In genomic region chr1:200153277-200154055, GRCh38 we compare ENCODE assay signal across 8 cellular contexts.
DNase-seq lines count a peak whose midpoint lies in the region; ATAC-seq, FAIRE-seq and TF ChIP-seq lines count a peak whose summit lies in the region.

No MANE protein-coding gene starts in this region.

- FAIRE-seq in HepG2 (lab: Jason Lieb, UNC): no peak

- peaks cover 17% of the 10 kb centered on the region for H3K4me1 Mint-ChIP-seq in T-helper 17 cell

- WGBS in HepG2 (ENCODE audit: low lambda C conversion rate): 57% methylated on average over 3 of the region's 3 CpGs

- H3K4me2 ChIP-seq in HepG2 (ENCODE audit: low read depth, low read length): no peak overlapping the region

- no peaks in the 10 kb centered on the region for H3K4me1 ChIP-seq in HepG2 (ENCODE audit: insufficient read depth, low read length)
- no peaks in the 10 kb centered on the region for H3K4me1 ChIP-seq in BE2C

- H3K27ac ChIP-seq in HepG2 (ENCODE audit: extremely low read length, insufficient read depth, low read length): no peak overlapping the region
- H3K27ac ChIP-seq in WERI-Rb-1: no peak overlapping the region

- CTCF ChIA-PET in HepG2 (lab: Yijun Ruan, JAX; ENCODE audit: low intra/inter-chr PET ratio, low total read pairs): no interaction called here

- no peak overlapping the region for H2AFZ ChIP-seq in HepG2 (ENCODE audit: low read length)

- no peaks in the 10 kb centered on the region for H4K20me1 ChIP-seq in HepG2 (ENCODE audit: insufficient read depth, low read length)

- no peaks in the 10 kb centered on the region for H3K79me2 ChIP-seq in HepG2 (ENCODE audit: insufficient read depth, low read length)

- TF ChIP-seq POLR2A in HepG2 (IDR thresholded peaks at IDR 0.05; ENCODE audit: insufficient read depth in 1 of 2, low read depth in 2 of 2, low read length in 2 of 2): no peak

- H3K9me3 ChIP-seq in T-helper 17 cell (ENCODE audit: control insufficient read depth, low read length, poor library complexity, severe bottlenecking) (no peaks in the 10 kb centered on the region), HepG2 (ENCODE audit: low read length) (no peaks in the 10 kb centered on the region), WERI-Rb-1 (ENCODE audit: severe bottlenecking) (no peaks in the 10 kb centered on the region), BE2C (no peaks in the 10 kb centered on the region)

- intact Hi-C loops in HepG2 (cut with micrococcal nuclease; ENCODE audit: unreplicated experiment): no loop called here

- in situ Hi-C loops in HepG2 (cut with HindIII; ENCODE audit: extremely low pct_ligation_motif_present, low pct_unique_long_range_greater_than_20kb): no loop called here

- H3K27ac Mint-ChIP-seq in T-helper 17 cell: peak overlapping the region; percentile 97

- BruUV-seq in HepG2 (replicated peaks; lab: Mats Ljungman, UMichigan): no TSS peak

- no peak overlapping the region for H3K9ac ChIP-seq in HepG2 (ENCODE audit: insufficient read depth, low read depth, low read length)

- TF ChIP-seq EP300 in HepG2 (IDR thresholded peaks at IDR 0.05; ENCODE audit: low read depth in 2 of 2, low read length in 2 of 2) (no peak), HepG2 (CRISPR knock-in tag; IDR thresholded peaks at IDR 0.05; ENCODE audit: borderline replicate concordance) (no peak)

- H3K36me3 ChIP-seq in HepG2 (replicated peaks in 1 of 2; ENCODE audit: control insufficient read depth in 1 of 2, insufficient read depth in 2 of 2, low read length in 2 of 2): no peaks in the 10 kb centered on the region
- H3K36me3 ChIP-seq in WERI-Rb-1: no peaks in the 10 kb centered on the region
- no peaks in the 10 kb centered on the region for H3K36me3 ChIP-seq in BE2C

- POLR2A ChIA-PET in HepG2 (lab: Yijun Ruan, JAX): no interaction called here

- H3K27me3 ChIP-seq in HepG2 (ENCODE audit: control insufficient read depth in 1 of 2, insufficient read depth in 2 of 2, low read length in 2 of 2) (no peaks in the 10 kb centered on the region), WERI-Rb-1 (ENCODE audit: insufficient read depth, low read depth, severe bottlenecking) (no peaks in the 10 kb centered on the region), BE2C (peaks cover 8% of the 10 kb centered on the region)

- TF ChIP-seq CTCF in HepG2 (CRISPR knock-in tag; IDR thresholded peaks at IDR 0.05): no peak
- no peak for TF ChIP-seq CTCF in WERI-Rb-1 (IDR thresholded peaks at IDR 0.05; ENCODE audit: low read depth, low read length)
- TF ChIP-seq CTCF in BE2C (IDR thresholded peaks at IDR 0.05; ENCODE audit: low read depth, low read length): no peak

- peak; percentile 46 for ATAC-seq in GM18499 (IDR thresholded peaks at IDR 0.05; ENCODE audit: insufficient read depth, unreplicated experiment)
- peak; percentile 53 for ATAC-seq in HG02623 (IDR thresholded peaks at IDR 0.05; ENCODE audit: unreplicated experiment)
- ATAC-seq in T-helper 17 cell: peak; percentile 91
- no peak for ATAC-seq in HepG2
- no peak for ATAC-seq in GM21526 (IDR thresholded peaks at IDR 0.05; ENCODE audit: low FRiP score, unreplicated experiment)

- no peaks in the 10 kb centered on the region for H3K36me3 Mint-ChIP-seq in T-helper 17 cell (ENCODE audit: low read depth)

- TF ChIP-seq RAD21 in HepG2 (CRISPR knock-in tag; IDR thresholded peaks at IDR 0.05): no peak

- H3K27me3 Mint-ChIP-seq in T-helper 17 cell: no peaks in the 10 kb centered on the region

- DNase-seq in T-helper 17 cell (peak in 2 of 3 donors; percentile 23 to 33), lung microvascular endothelial cell (ENCODE audit: low read depth in 2 of 2) (peak; percentile 52 to 58), HepG2 (ENCODE audit: low spot score) (no peak), WERI-Rb-1 (no peak), BE2C (no peak)

- peak overlapping the region; percentile 78 for H3K4me3 Mint-ChIP-seq in T-helper 17 cell

- H3K4me3 ChIP-seq in HepG2 (replicated peaks in 1 of 3; ENCODE audit: insufficient read depth in 1 of 3, low read depth in 2 of 3, low read length in 3 of 3): no peak overlapping the region
- no peak overlapping the region for H3K4me3 ChIP-seq in WERI-Rb-1 (ENCODE audit: low read depth, low read length)
- no peak overlapping the region for H3K4me3 ChIP-seq in BE2C (ENCODE audit: low read depth, low read length)

TF ChIP-seq in HepG2, 621 proteins besides CTCF, POLR2A, EP300 and RAD21 (continues in another document):
- TF ChIP-seq NFIB (CRISPR knock-in tag; IDR thresholded peaks at IDR 0.05; ENCODE audit: borderline replicate concordance) (no peak), RFXAP (CRISPR knock-in tag; IDR thresholded peaks at IDR 0.05; ENCODE audit: borderline replicate concordance) (no peak), ZUFSP (CRISPR knock-in tag; IDR thresholded peaks at IDR 0.05; ENCODE audit: borderline replicate concordance) (no peak), RELA (CRISPR knock-in tag; IDR thresholded peaks at IDR 0.05) (no peak), THRA (CRISPR knock-in tag; IDR thresholded peaks at IDR 0.05; ENCODE audit: borderline replicate concordance) (no peak), ZNF781 (CRISPR knock-in tag; IDR thresholded peaks at IDR 0.05; ENCODE audit: borderline replicate concordance, not compliant biosample characterization) (no peak), KMT2B (CRISPR knock-in tag; IDR thresholded peaks at IDR 0.05) (no peak), MEIS1 (CRISPR knock-in tag; IDR thresholded peaks at IDR 0.05; ENCODE audit: borderline replicate concordance) (no peak), U2AF1 (optimal IDR thresholded peaks at IDR 0.05; ENCODE audit: low read depth, low read length) (no peak), PREB (CRISPR knock-in tag; IDR thresholded peaks at IDR 0.05) (no peak), ZFYVE20 (CRISPR knock-in tag; IDR thresholded peaks at IDR 0.05; ENCODE audit: borderline replicate concordance, low read depth) (no peak), HIC2 (CRISPR knock-in tag; IDR thresholded peaks at IDR 0.05; ENCODE audit: low read depth) (no peak), ZFP36L1 (CRISPR knock-in tag; IDR thresholded peaks at IDR 0.05) (no peak), TBP (CRISPR knock-in tag; IDR thresholded peaks at IDR 0.05) (no peak), ZNF678 (CRISPR knock-in tag; IDR thresholded peaks at IDR 0.05) (no peak)

Comparison
In these comparisons a context has a peak if more than half of its experiments do, and no peak if none do; other contexts are left out.
1. ATAC-seq: peak in GM18499 (single experiment), HG02623 (single experiment) and T-helper 17 cell (single experiment); none in HepG2 (single experiment) and GM21526 (single experiment).
2. DNase-seq: peak in T-helper 17 cell (2 of 3) and lung microvascular endothelial cell (2 of 2); none in HepG2 (single experiment), WERI-Rb-1 (single experiment) and BE2C (single experiment).